ENCODE assay signal across 29 cellular contexts in the genomic region with DNA sequence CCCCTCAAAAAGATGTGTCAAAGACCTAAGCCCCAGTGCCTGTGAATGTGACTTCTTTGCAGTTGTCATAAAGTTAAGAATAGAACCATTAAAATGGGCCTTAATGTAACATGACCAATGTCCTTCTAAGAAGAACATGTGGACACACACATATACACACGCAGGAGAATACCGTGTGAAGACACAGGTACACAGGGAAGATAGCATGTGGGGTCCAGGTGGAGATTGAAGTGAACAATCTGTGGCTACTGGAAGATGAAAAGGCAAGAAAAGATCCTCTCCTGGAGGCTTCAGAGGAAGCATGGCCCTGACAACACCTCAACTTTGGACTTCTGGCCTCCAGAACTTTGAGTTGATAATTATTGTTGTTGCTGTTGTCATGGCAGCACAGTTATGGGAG.
"Had no signal": no experiment of that assay in that cellular context is flagged by ENCODE, and none has a peak within 500 bp of the region (broad histone marks: within the 10 kb centered on the region; RNA-seq: fewer than 3 reads in every experiment).

No MANE protein-coding gene starts in this region.

- H3K27ac ChIP-seq: colonic mucosa, epithelial cell of prostate, esophagus squamous epithelium, gastroesophageal sphincter, heart left ventricle, hepatocyte, left lung, lower lobe of right lung had no signal

- H3K4me3 ChIP-seq: colonic mucosa, esophagus squamous epithelium, gastroesophageal sphincter, heart left ventricle, hepatocyte, left lung, lower lobe of right lung, mucosa of descending colon had no signal

- H3K4me1 ChIP-seq: colonic mucosa, esophagus squamous epithelium, gastroesophageal sphincter, heart left ventricle, left lung, lower lobe of right lung had no signal

- H3K27me3 Mint-ChIP-seq: effector memory CD8-positive, alpha-beta T cell; naive B cell had no signal

- H2AFZ ChIP-seq: hepatocyte had no signal

- H3K4me1 Mint-ChIP-seq: immature natural killer cell; naive B cell; naive thymus-derived CD8-positive, alpha-beta T cell had no signal

- FAIRE-seq: endometrium, kidney had no signal

- H3K4me3 Mint-ChIP-seq: dendritic cell treated with granulocyte-macrophage colony-stimulating factor and Interleukin-4, amounts not matched to agents 40 ng/mL and 50 ng/mL, for 4 days; effector memory CD8-positive, alpha-beta T cell; endodermal cell; immature natural killer cell; mesothelial cell of epicardium; naive B cell; naive thymus-derived CD8-positive, alpha-beta T cell had no signal

- H3K27ac Mint-ChIP-seq: dendritic cell treated with granulocyte-macrophage colony-stimulating factor and Interleukin-4, amounts not matched to agents 40 ng/mL and 50 ng/mL, for 4 days; effector memory CD8-positive, alpha-beta T cell; immature natural killer cell; mesothelial cell of epicardium; naive B cell; naive thymus-derived CD8-positive, alpha-beta T cell had no signal

- H3K36me3 Mint-ChIP-seq: immature natural killer cell; mesothelial cell of epicardium; naive B cell; naive thymus-derived CD8-positive, alpha-beta T cell had no signal

- H3K9me3 ChIP-seq: colonic mucosa, esophagus squamous epithelium, lower lobe of right lung, mucosa of descending colon had no signal

- ATAC-seq: effector memory CD8-positive, alpha-beta T cell; esophagus mucosa; gastroesophageal sphincter; heart left ventricle; left cardiac atrium; left lung; left ventricle myocardium superior; lower lobe of right lung; naive thymus-derived CD8-positive, alpha-beta T cell had no signal

- H3K4me2 ChIP-seq: hepatocyte had no signal

- DNase-seq: colonic mucosa; cortex of kidney; effector CD8-positive, alpha-beta T cell; effector memory CD8-positive, alpha-beta T cell; endodermal cell; erythroblast; esophagus squamous epithelium; foreskin fibroblast; foreskin melanocyte; heart left ventricle; hypothalamus; immature natural killer cell; islet precursor cell; kidney; kidney glomerular epithelial cell; left cardiac atrium; left lung; left ventricle myocardium superior; lower lobe of right lung; naive B cell; naive thymus-derived CD8-positive, alpha-beta T cell had no signal

- H3K36me3 ChIP-seq: colonic mucosa, esophagus squamous epithelium, gastroesophageal sphincter, heart left ventricle, left lung, lower lobe of right lung had no signal

- H3K27me3 ChIP-seq: colonic mucosa, esophagus squamous epithelium, gastroesophageal sphincter, heart left ventricle, hepatocyte, left lung had no signal

- H3K79me2 ChIP-seq: hepatocyte had no signal
